In genomic region chr17:61635913-61636432, GRCh38 we compare ENCODE assay signal across 9 cellular contexts.
DNase-seq lines count a peak whose midpoint lies in the region; ATAC-seq and TF ChIP-seq lines count a peak whose summit lies in the region.
"Had no signal": no experiment of that assay in that cellular context is flagged by ENCODE, and none has a peak within 500 bp of the region (broad histone marks: within the 10 kb centered on the region; RNA-seq: fewer than 3 reads in every experiment).

No MANE protein-coding gene starts in this region.

- no peaks in the 10 kb centered on the region for H3K27me3 ChIP-seq in HL-60 (ENCODE audit: insufficient read depth, poor library complexity, severe bottlenecking)

- peak; percentile 51 for TF ChIP-seq CTCF in HL-60 (IDR thresholded peaks at IDR 0.05; ENCODE audit: insufficient read depth, low read length)

- H3K4me3 ChIP-seq in HL-60 (replicated peaks; ENCODE audit: insufficient read depth, low read length): no peak overlapping the region
- H3K4me3 ChIP-seq: thoracic aorta had no signal

- no peak for ATAC-seq in HG02970 (IDR thresholded peaks at IDR 0.05; ENCODE audit: low FRiP score, unreplicated experiment)
- no peak for ATAC-seq in HG02840 (IDR thresholded peaks at IDR 0.05; ENCODE audit: low FRiP score, unreplicated experiment)

- DNase-seq in CMK (ENCODE audit: low read depth): peak; percentile 2
- peak; percentile 10 to 61 for DNase-seq in HL-60 (ENCODE audit: low read depth in 1 of 2, low spot score in 1 of 2)
- DNase-seq in NOMO-1 (lab: John Stamatoyannopoulos, UW; ENCODE audit: unreplicated experiment in 2 of 2): peak; percentile 16 to 43
- DNase-seq in activated CD8-positive, alpha-beta memory T cell treated with anti-CD3 and anti-CD28 coated beads, Interleukin-2, amount 50 U/mL, for 48 hours: peak; percentile 56
- DNase-seq in germinal center (ENCODE audit: low spot score): peak; percentile 30
- peak; percentile 27 to 35 for DNase-seq in stimulated activated CD4-positive, alpha-beta T cell treated with anti-CD3 and anti-CD28 coated beads, Interleukin-15, amount 100 ng/mL, for 48 hours (ENCODE audit: low read depth in 2 of 2)

- H3K27ac ChIP-seq in HL-60 (replicated peaks): no peak overlapping the region
- H3K27ac ChIP-seq: thoracic aorta had no signal

Comparison
In these comparisons a context has a peak if more than half of its experiments do, and no peak if none do; other contexts are left out.
1. DNase-seq: peak in every context shown above with its lines; median percentile 56 in activated CD8-positive, alpha-beta memory T cell treated with anti-CD3 and anti-CD28 coated beads, Interleukin-2, amount 50 U/mL, for 48 hours; 36 in HL-60; 31 in stimulated activated CD4-positive, alpha-beta T cell treated with anti-CD3 and anti-CD28 coated beads, Interleukin-15, amount 100 ng/mL, for 48 hours; 30 in germinal center; 30 in NOMO-1; 2 in CMK.